18 cellular contexts compared by ENCODE assay signal in the genomic region with DNA sequence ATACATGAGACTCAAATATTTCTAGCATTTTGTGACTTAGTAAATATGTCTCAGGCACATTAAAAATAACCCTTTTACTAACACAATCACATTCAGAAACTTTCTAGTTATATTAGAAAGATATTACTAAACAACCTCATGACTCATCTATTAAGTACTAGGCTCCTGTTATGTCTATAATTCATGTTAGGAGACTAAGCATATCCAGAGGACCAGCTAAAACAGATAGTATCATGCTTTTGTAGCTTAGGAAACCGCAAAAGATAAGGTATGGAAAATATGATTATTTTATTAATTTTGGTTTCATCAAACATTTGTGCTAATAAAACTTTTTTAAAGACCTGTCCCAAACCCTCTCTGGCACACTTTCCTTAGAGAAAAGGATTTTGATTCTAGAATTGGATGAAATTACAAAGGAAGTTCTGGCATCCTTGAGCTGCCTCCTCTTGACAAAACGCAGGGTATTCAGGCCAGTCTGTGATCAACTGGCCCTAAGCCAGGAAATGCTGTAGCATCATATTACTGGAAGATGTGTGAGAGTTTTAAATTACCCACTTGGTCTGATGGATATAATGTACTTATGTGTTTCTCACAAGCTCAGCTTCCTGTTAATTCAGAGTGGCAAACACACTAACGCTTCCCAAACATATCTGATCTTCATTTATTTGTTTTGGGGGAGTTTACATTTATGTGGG.
DNase-seq lines count a peak whose midpoint lies in the region; ATAC-seq and TF ChIP-seq lines count a peak whose summit lies in the region.
"Had no signal": no experiment of that assay in that cellular context is flagged by ENCODE, and none has a peak within 500 bp of the region (broad histone marks: within the 10 kb centered on the region; RNA-seq: fewer than 3 reads in every experiment).

No MANE protein-coding gene starts in this region.

- peaks cover 0 to 7% of the 10 kb centered on the region in 2 donors for H3K9me3 Mint-ChIP-seq in natural killer cell
- H3K9me3 Mint-ChIP-seq: type B pancreatic cell had no signal

- no peaks in the 10 kb centered on the region for H3K36me3 Mint-ChIP-seq in natural killer cell
- H3K36me3 Mint-ChIP-seq: activated CD4-positive, alpha-beta memory T cell treated with anti-CD3 and anti-CD28 coated beads for 36 hours had no signal

- H3K27me3 Mint-ChIP-seq in natural killer cell (ENCODE audit: low read depth in 2 of 2): no peaks in the 10 kb centered on the region
- H3K27me3 Mint-ChIP-seq: activated CD4-positive, alpha-beta memory T cell treated with anti-CD3 and anti-CD28 coated beads for 36 hours; type B pancreatic cell had no signal

- H3K4me1 Mint-ChIP-seq in natural killer cell: no peaks in the 10 kb centered on the region

- no peak overlapping the region for H3K27ac Mint-ChIP-seq in natural killer cell
- H3K27ac Mint-ChIP-seq: activated CD4-positive, alpha-beta memory T cell treated with anti-CD3 and anti-CD28 coated beads for 36 hours; type B pancreatic cell had no signal

- TF ChIP-seq CTCF in cardiac muscle cell (IDR thresholded peaks at IDR 0.05; ENCODE audit: low read depth, low read length): no peak
- TF ChIP-seq CTCF in fibroblast of villous mesenchyme (IDR thresholded peaks at IDR 0.05; ENCODE audit: insufficient read depth, low read depth, low read length): no peak
- no peak for TF ChIP-seq CTCF in natural killer cell (IDR thresholded peaks at IDR 0.05)

- no peaks in the 10 kb centered on the region for H3K36me3 ChIP-seq in cardiac muscle cell
- H3K36me3 ChIP-seq: HAP-1, spleen had no signal

- DNase-seq in cardiac muscle cell (ENCODE audit: low read depth in 1 of 2, low spot score in 1 of 2) (peak; percentile 60 to 83), left ventricle myocardium superior (no peak), fibroblast of villous mesenchyme (ENCODE audit: low read depth) (peak; percentile 10), C1 segment of cervical spinal cord (lab: John Stamatoyannopoulos, UW) (no peak), natural killer cell (no peak), RKO (ENCODE audit: low spot score) (no peak)
- DNase-seq: activated CD4-positive, alpha-beta memory T cell treated with anti-CD3 and anti-CD28 coated beads for 36 hours; amygdala; hippocampal formation; left cardiac atrium; NCI-H446 treated with DMSO at 0.1 percent for 48 hours; spleen; stimulated activated naive CD4-positive, alpha-beta T cell treated with Interleukin-2 at 50 U/mL for 16 hours had no signal

- H3K9me3 ChIP-seq in cardiac muscle cell (ENCODE audit: low read depth): no peaks in the 10 kb centered on the region
- H3K9me3 ChIP-seq: HAP-1, spleen had no signal

- H3K27ac ChIP-seq in cardiac muscle cell: no peak overlapping the region
- H3K27ac ChIP-seq: spleen had no signal

- H3K27me3 ChIP-seq in cardiac muscle cell: no peaks in the 10 kb centered on the region
- H3K27me3 ChIP-seq: spleen had no signal

- H3K4me3 ChIP-seq in cardiac muscle cell (no peak overlapping the region), fibroblast of villous mesenchyme (ENCODE audit: low read depth, low read length) (no peak overlapping the region)
- H3K4me3 ChIP-seq: HAP-1, spleen had no signal

- H3K4me3 Mint-ChIP-seq in natural killer cell: no peak overlapping the region
- H3K4me3 Mint-ChIP-seq: activated CD4-positive, alpha-beta memory T cell treated with anti-CD3 and anti-CD28 coated beads for 36 hours; type B pancreatic cell had no signal

- intact Hi-C loops in left ventricle myocardium superior (cut with micrococcal nuclease) (no loop called here), natural killer cell (cut with micrococcal nuclease) (no loop called here)

- ATAC-seq in left ventricle myocardium superior: no peak
- peak; percentile 33; the same call in 1 of the 3 replicates for ATAC-seq in SK-N-SH treated with all-trans-retinoic acid at 6 μM for 48 hours
- ATAC-seq in natural killer cell: no peak
- no peak for ATAC-seq in HG03280 (IDR thresholded peaks at IDR 0.05; ENCODE audit: unreplicated experiment)
- ATAC-seq: esophagus mucosa, left cardiac atrium had no signal

- no peaks in the 10 kb centered on the region for H3K4me1 ChIP-seq in cardiac muscle cell (ENCODE audit: low read depth)
- H3K4me1 ChIP-seq: HAP-1, spleen had no signal

TF ChIP-seq in SK-N-SH treated with all-trans-retinoic acid at 6 μM for 48 hours, 23 proteins besides CTCF, POLR2A, EP300 and RAD21:
- TF ChIP-seq GLIS3 (CRISPR knock-in tag; IDR thresholded peaks at IDR 0.05) (no peak), ZNF565 (CRISPR knock-in tag; conservative IDR thresholded peaks at IDR 0.05; ENCODE audit: low read depth) (no peak), ARNTL (CRISPR knock-in tag; IDR thresholded peaks at IDR 0.05; ENCODE audit: borderline replicate concordance, low read depth) (no peak), ISL1 (CRISPR knock-in tag; IDR thresholded peaks at IDR 0.05) (peak; percentile 71), TCF4 (CRISPR knock-in tag; IDR thresholded peaks at IDR 0.05; ENCODE audit: borderline replicate concordance) (peak; percentile 11; the same call in 1 of the 2 replicates), RARB (CRISPR knock-in tag; IDR thresholded peaks at IDR 0.05) (no peak), ESRRG (CRISPR knock-in tag; IDR thresholded peaks at IDR 0.05) (no peak)

Comparison
In these comparisons a context has a peak if more than half of its experiments do, and no peak if none do; other contexts are left out.
1. DNase-seq: peak in cardiac muscle cell (2 of 2) and fibroblast of villous mesenchyme (single experiment); none in left ventricle myocardium superior (single experiment), C1 segment of cervical spinal cord (0 of 14), natural killer cell (single experiment) and RKO (single experiment).